In genomic region chr10:74118794-74119193, GRCh38 we compare ENCODE assay signal across 9 cellular contexts. TPM values are rescaled to one million over a fixed set of nuclear protein-coding genes. Genes with fewer than 3 reads are reported as not detected.
DNase-seq lines count a peak whose midpoint lies in the region; ATAC-seq and TF ChIP-seq lines count a peak whose summit lies in the region.
"Had no signal": no experiment of that assay in that cellular context is flagged by ENCODE, and none has a peak within 500 bp of the region (broad histone marks: within the 10 kb centered on the region; RNA-seq: fewer than 3 reads in every experiment).

No MANE protein-coding gene starts in this region.

- H2AFZ ChIP-seq in neural progenitor cell (replicated peaks), result no peak overlapping the region

- no peaks in the 10 kb centered on the region for H3K27me3 Mint-ChIP-seq in activated T-cell treated with anti-CD3 and anti-CD28 coated beads, Interleukin-2, amount 50 U/mL, for 72 hours (ENCODE audit: low read depth)
- H3K27me3 Mint-ChIP-seq in activated CD4-positive, alpha-beta memory T cell treated with anti-CD3 and anti-CD28 coated beads for 36 hours, result no peaks in the 10 kb centered on the region
- H3K27me3 Mint-ChIP-seq in stimulated activated naive B cell treated with anti-CD40 and anti-IgM and Interleukin-4, amounts not matched to agents 10 μg/mL and 1 μg/mL and 100 μg/mL, for 72 hours, result no peaks in the 10 kb centered on the region
- no peaks in the 10 kb centered on the region for H3K27me3 Mint-ChIP-seq in neural progenitor cell (ENCODE audit: insufficient read depth, low read depth)

- CTCF ChIA-PET in activated CD4-positive, alpha-beta memory T cell treated with anti-CD3 and anti-CD28 coated beads for 36 hours (lab: Charles Lee), result interaction anchor here (1.4 kb wide), 1 partner anchor 15 kb away, joined by 5 read pairs; no protein-coding TSS in a partner anchor

- H3K4me2 ChIP-seq in neural progenitor cell, result no peak overlapping the region

- POLR2A ChIA-PET in activated CD4-positive, alpha-beta memory T cell treated with anti-CD3 and anti-CD28 coated beads for 36 hours (lab: Charles Lee), result no interaction called here

- TF ChIP-seq CTCF in gastroesophageal sphincter (IDR thresholded peaks at IDR 0.05) (no peak), neural progenitor cell (IDR thresholded peaks at IDR 0.05) (no peak)

- no peaks in the 10 kb centered on the region for H3K9me3 Mint-ChIP-seq in activated T-cell treated with anti-CD3 and anti-CD28 coated beads, Interleukin-2, amount 50 U/mL, for 72 hours
- H3K9me3 Mint-ChIP-seq in activated CD4-positive, alpha-beta memory T cell treated with anti-CD3 and anti-CD28 coated beads for 36 hours, result no peaks in the 10 kb centered on the region
- no peaks in the 10 kb centered on the region for H3K9me3 Mint-ChIP-seq in stimulated activated naive B cell treated with anti-CD40 and anti-IgM and Interleukin-4, amounts not matched to agents 10 μg/mL and 1 μg/mL and 100 μg/mL, for 72 hours
- H3K9me3 Mint-ChIP-seq in neural progenitor cell, result no peaks in the 10 kb centered on the region

- TF ChIP-seq EP300 in gastroesophageal sphincter (IDR thresholded peaks at IDR 0.05), result no peak

- peaks cover 5% of the 10 kb centered on the region for H4K20me1 ChIP-seq in neural progenitor cell (ENCODE audit: low read depth)

- no peak for TF ChIP-seq POLR2A in gastroesophageal sphincter (IDR thresholded peaks at IDR 0.05)

- H3K4me3 ChIP-seq in gastroesophageal sphincter (no peak overlapping the region), neural progenitor cell (no peak overlapping the region)

- 56 to 83% methylated on average over 1 to 3 of the region's 3 CpGs for WGBS in gastroesophageal sphincter (ENCODE audit: low coverage in 1 of 2), 2 donors

- DNase-seq in activated T-cell treated with anti-CD3 and anti-CD28 coated beads, Interleukin-2, amount 50 U/mL, for 72 hours, result no peak
- DNase-seq in activated T-cell treated with anti-CD3 and anti-CD28 coated beads, Interleukin-2, amount 50 U/mL, for 1 hour, result no peak
- no peak for DNase-seq in activated CD4-positive, alpha-beta memory T cell treated with anti-CD3 and anti-CD28 coated beads for 36 hours
- DNase-seq in stimulated activated naive B cell treated with anti-CD40 and anti-IgM and Interleukin-4, amounts not matched to agents 10 μg/mL and 1 μg/mL and 100 μg/mL, for 72 hours, result no peak
- no peak for DNase-seq in neural progenitor cell (ENCODE audit: low spot score)
- no peak for DNase-seq in ureter (ENCODE audit: low spot score)
- DNase-seq: NK-92 treated with Interleukin-12 subunit alpha and Interleukin-12 subunit beta, amount 100 ng/mL, for 24 hours had no signal

- peaks cover 28% of the 10 kb centered on the region for H3K4me1 Mint-ChIP-seq in activated T-cell treated with anti-CD3 and anti-CD28 coated beads, Interleukin-2, amount 50 U/mL, for 72 hours (ENCODE audit: low read depth)
- peaks cover 12% of the 10 kb centered on the region for H3K4me1 Mint-ChIP-seq in activated CD4-positive, alpha-beta memory T cell treated with anti-CD3 and anti-CD28 coated beads for 36 hours (ENCODE audit: low read depth)
- H3K4me1 Mint-ChIP-seq in stimulated activated naive B cell treated with anti-CD40 and anti-IgM and Interleukin-4, amounts not matched to agents 10 μg/mL and 1 μg/mL and 100 μg/mL, for 72 hours, result peaks cover 19 to 41% of the 10 kb centered on the region in 2 donors
- no peaks in the 10 kb centered on the region for H3K4me1 Mint-ChIP-seq in neural progenitor cell

- ATAC-seq in activated T-cell treated with anti-CD3 and anti-CD28 coated beads, Interleukin-2, amount 50 U/mL, for 72 hours (replicated peaks in 1 of 2), result no peak
- ATAC-seq in gastroesophageal sphincter (no peak), HG02610 (IDR thresholded peaks at IDR 0.05; ENCODE audit: unreplicated experiment) (no peak)
- ATAC-seq in stimulated activated naive B cell treated with anti-CD40 and anti-IgM and Interleukin-4, amounts not matched to agents 10 μg/mL and 1 μg/mL and 100 μg/mL, for 72 hours (replicated peaks), result no peak

- H3K4me3 Mint-ChIP-seq in activated T-cell treated with anti-CD3 and anti-CD28 coated beads, Interleukin-2, amount 50 U/mL, for 72 hours, result no peak overlapping the region
- H3K4me3 Mint-ChIP-seq in activated CD4-positive, alpha-beta memory T cell treated with anti-CD3 and anti-CD28 coated beads for 36 hours, result no peak overlapping the region
- peak overlapping the region in 1 of 2 donors; percentile 25 for H3K4me3 Mint-ChIP-seq in stimulated activated naive B cell treated with anti-CD40 and anti-IgM and Interleukin-4, amounts not matched to agents 10 μg/mL and 1 μg/mL and 100 μg/mL, for 72 hours
- H3K4me3 Mint-ChIP-seq in neural progenitor cell, result no peak overlapping the region

- no peaks in the 10 kb centered on the region for H3K79me2 ChIP-seq in neural progenitor cell (ENCODE audit: low read depth)

- intact Hi-C loops in activated CD4-positive, alpha-beta memory T cell treated with anti-CD3 and anti-CD28 coated beads for 36 hours (cut with micrococcal nuclease), result no loop called here

- H3K9me3 ChIP-seq in gastroesophageal sphincter (no peaks in the 10 kb centered on the region), neural progenitor cell (ENCODE audit: low read depth) (no peaks in the 10 kb centered on the region)

- H3K4me1 ChIP-seq in gastroesophageal sphincter (peaks cover 0 to 65% (median 0%) of the 10 kb centered on the region in 3 donors), neural progenitor cell (no peaks in the 10 kb centered on the region)

- peaks cover 17% of the 10 kb centered on the region for H3F3A ChIP-seq in neural progenitor cell (ENCODE audit: low read depth)

- H3K36me3 ChIP-seq in gastroesophageal sphincter (peaks cover 0 to 96% of the 10 kb centered on the region in 2 donors), neural progenitor cell (peaks cover 20% of the 10 kb centered on the region)

- peaks cover 13 to 36% of the 10 kb centered on the region in 2 donors for H3K36me3 Mint-ChIP-seq in activated T-cell treated with anti-CD3 and anti-CD28 coated beads, Interleukin-2, amount 50 U/mL, for 72 hours (ENCODE audit: insufficient read depth in 2 of 2)
- H3K36me3 Mint-ChIP-seq in activated CD4-positive, alpha-beta memory T cell treated with anti-CD3 and anti-CD28 coated beads for 36 hours, result peaks cover 45% of the 10 kb centered on the region
- H3K36me3 Mint-ChIP-seq in stimulated activated naive B cell treated with anti-CD40 and anti-IgM and Interleukin-4, amounts not matched to agents 10 μg/mL and 1 μg/mL and 100 μg/mL, for 72 hours, result peaks cover 53 to 85% of the 10 kb centered on the region in 2 donors
- H3K36me3 Mint-ChIP-seq in neural progenitor cell, result peaks cover 42% of the 10 kb centered on the region

- H3K27ac Mint-ChIP-seq in activated T-cell treated with anti-CD3 and anti-CD28 coated beads, Interleukin-2, amount 50 U/mL, for 72 hours, result peak overlapping the region; percentile 93
- H3K27ac Mint-ChIP-seq in activated CD4-positive, alpha-beta memory T cell treated with anti-CD3 and anti-CD28 coated beads for 36 hours, result peak overlapping the region; percentile 73
- peak overlapping the region; percentile 88 for H3K27ac Mint-ChIP-seq in stimulated activated naive B cell treated with anti-CD40 and anti-IgM and Interleukin-4, amounts not matched to agents 10 μg/mL and 1 μg/mL and 100 μg/mL, for 72 hours
- no peak overlapping the region for H3K27ac Mint-ChIP-seq in neural progenitor cell

- H3K9ac ChIP-seq in neural progenitor cell, result no peak overlapping the region

- peak overlapping the region in 3 of 4 donors; percentile 5 to 56 (median 41) for H3K27ac ChIP-seq in gastroesophageal sphincter
- no peak overlapping the region for H3K27ac ChIP-seq in neural progenitor cell

- H3K27me3 ChIP-seq in gastroesophageal sphincter (no peaks in the 10 kb centered on the region), neural progenitor cell (no peaks in the 10 kb centered on the region)

RNA-seq across cellular contexts. Expression of gene AP3M1, which starts 31.8 kb away (rescaled TPM):
- total RNA-seq in activated T-cell treated with anti-CD3 and anti-CD28 coated beads, Interleukin-2, amount 50 U/mL, for 72 hours, result 10 to 100 TPM; 49.2 to 50.4 TPM
- 10 to 100 TPM; 43.1 to 43.9 TPM for total RNA-seq in activated CD4-positive, alpha-beta memory T cell treated with anti-CD3 and anti-CD28 coated beads for 36 hours
- total RNA-seq in gastroesophageal sphincter (10 to 100 TPM; 29.4 to 41.7 (median 31.7) TPM), neural progenitor cell (ENCODE audit: low replicate concordance) (47.2 and 58.3 TPM in 2 replicates), ureter (48.5 TPM)

RNA-seq across cellular contexts. Expression of gene ADK, which starts 32.2 kb away (rescaled TPM):
- total RNA-seq in activated T-cell treated with anti-CD3 and anti-CD28 coated beads, Interleukin-2, amount 50 U/mL, for 72 hours, result 10 to 100 TPM; 56.2 to 60.0 TPM
- total RNA-seq in activated CD4-positive, alpha-beta memory T cell treated with anti-CD3 and anti-CD28 coated beads for 36 hours, result 10 to 100 TPM; 52.8 to 54.4 TPM
- 10 to 100 TPM; 15.3 to 23.3 (median 20.8) TPM for total RNA-seq in gastroesophageal sphincter
- 33.5 and 50.9 TPM in 2 replicates for total RNA-seq in neural progenitor cell (ENCODE audit: low replicate concordance)
- total RNA-seq in ureter, result 40.8 TPM
